ENCODE assay signal across 24 cellular contexts in the genomic region with DNA sequence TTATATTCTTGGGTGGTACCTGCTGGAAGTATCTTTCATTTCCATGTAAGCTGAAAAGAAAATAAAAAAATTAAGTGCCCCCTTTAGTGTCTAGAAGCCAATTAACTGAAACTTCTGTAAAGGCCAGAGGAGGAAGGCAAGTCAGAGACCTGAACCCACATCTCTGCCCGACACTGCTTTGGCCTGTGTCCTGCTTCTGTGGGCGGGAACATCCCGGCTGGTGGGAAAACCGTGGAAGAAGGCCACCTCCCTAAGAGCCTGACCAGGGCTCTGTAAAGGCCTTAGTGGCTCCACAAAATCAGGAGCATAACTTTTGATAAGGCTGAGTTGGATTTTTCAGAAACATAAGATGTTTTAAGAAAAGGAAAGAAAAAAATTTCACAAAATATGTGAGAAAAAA. TPM values are rescaled to one million over a fixed set of nuclear protein-coding genes. Genes with fewer than 3 reads are reported as not detected.
"Had no signal": no experiment of that assay in that cellular context is flagged by ENCODE, and none has a peak within 500 bp of the region (broad histone marks: within the 10 kb centered on the region; RNA-seq: fewer than 3 reads in every experiment).

No MANE protein-coding gene starts in this region.

- H3K4me1 ChIP-seq: left lung, lower lobe of right lung had no signal

- H3K27me3 ChIP-seq: cardiac muscle cell, heart left ventricle, left lung, spleen had no signal

- DNase-seq: activated CD4-positive, alpha-beta memory T cell treated with anti-CD3 and anti-CD28 coated beads, Interleukin-2, amount 10 ng/mL, durations not matched to agents 7 days and 5 days; activated CD4-positive, alpha-beta T cell treated with anti-CD3 and anti-CD28 coated beads, Interleukin-2, amount 10 ng/mL, durations not matched to agents 7 days and 5 days; activated CD4-positive, CD25-positive, alpha-beta regulatory T cell treated with anti-CD3 and anti-CD28 coated beads, Interleukin-2, amount 50 U/mL, for 72 hours; activated naive CD4-positive, alpha-beta T cell treated with Interleukin-2 at 50 U/mL for 16 hours; activated T-cell treated with anti-CD3 and anti-CD28 coated beads, Interleukin-2, amount 50 U/mL, for 4 hours; anterior cingulate cortex; cortex of kidney; effector memory CD8-positive, alpha-beta T cell; foreskin fibroblast; heart left ventricle; kidney glomerular epithelial cell; left lung; lower lobe of right lung; mesendoderm; spleen; stimulated activated naive CD4-positive, alpha-beta T cell; substantia nigra; T-helper 1 cell; trophoblast cell; WERI-Rb-1 had no signal

- H3K36me3 ChIP-seq: cardiac muscle cell, left lung, lower lobe of right lung, spleen, WERI-Rb-1 had no signal

- H3K9me3 ChIP-seq: lower lobe of right lung had no signal

- ATAC-seq: activated T-cell treated with anti-CD3 and anti-CD28 coated beads, Interleukin-2, amount 50 U/mL, for 4 hours; effector memory CD8-positive, alpha-beta T cell; heart left ventricle; left lung had no signal

- H3K27ac ChIP-seq: cardiac muscle cell, left lung, lower lobe of right lung, WERI-Rb-1 had no signal

- H3K4me3 ChIP-seq: cardiac muscle cell, heart left ventricle, left lung, lower lobe of right lung, spleen had no signal

RNA-seq across cellular contexts. Expression of a gene that starts 9.4 kb away (rescaled TPM):
- total RNA-seq: activated CD4-positive, alpha-beta memory T cell treated with anti-CD3 and anti-CD28 coated beads, Interleukin-2, amount 10 ng/mL, durations not matched to agents 7 days and 5 days; activated CD4-positive, alpha-beta T cell treated with anti-CD3 and anti-CD28 coated beads, Interleukin-2, amount 10 ng/mL, durations not matched to agents 7 days and 5 days; activated T-cell treated with anti-CD3 and anti-CD28 coated beads, Interleukin-2, amount 50 U/mL, for 4 hours; activated T-helper 2 cell treated with anti-CD3 and anti-CD28 coated beads, Interferon-gamma antibody, Interleukin-2, Interleukin-4, amounts not matched to agents 10 μg/mL and 5 μg/mL and 100 μg/mL, durations not matched to agents 14 hours and 24 hours and 36 hours; mononuclear cell; osteocyte had no signal
